Comparison of ENCODE assay signal across 8 cellular contexts in genomic region chr9:115591584-115591984, GRCh38.
DNase-seq lines count a peak whose midpoint lies in the region; ATAC-seq and TF ChIP-seq lines count a peak whose summit lies in the region.

No MANE protein-coding gene starts in this region.

- H3K9me3 ChIP-seq in Karpas-422 (ENCODE audit: low read length) (no peaks in the 10 kb centered on the region), tibial nerve (peaks cover 0 to 8% (median 0%) of the 10 kb centered on the region in 4 donors)

- H3K4me2 ChIP-seq in Karpas-422 (ENCODE audit: low read depth, low read length, poor library complexity, severe bottlenecking), result peak overlapping the region; percentile 14

- H3K27ac ChIP-seq in Karpas-422 (ENCODE audit: low read length) (no peak overlapping the region), tibial nerve (peak overlapping the region in 2 of 4 donors; percentile 68 to 76)

- no peak for ATAC-seq in HG03521 (IDR thresholded peaks at IDR 0.05; ENCODE audit: unreplicated experiment)

- no peak overlapping the region for H3K4me3 ChIP-seq in Karpas-422 (ENCODE audit: low read length)
- H3K4me3 ChIP-seq in tibial nerve, result no peak overlapping the region

- H3K27me3 ChIP-seq in Karpas-422 (ENCODE audit: low read length) (no peaks in the 10 kb centered on the region), tibial nerve (no peaks in the 10 kb centered on the region)

- H4K20me1 ChIP-seq in Karpas-422 (ENCODE audit: insufficient read depth, low read depth, low read length), result no peaks in the 10 kb centered on the region

- peak in 1 of 2 donors; percentile 20 for TF ChIP-seq POLR2A in tibial nerve (IDR thresholded peaks at IDR 0.05)

- H3K36me3 ChIP-seq in Karpas-422 (ENCODE audit: insufficient read depth, low read length) (no peaks in the 10 kb centered on the region), tibial nerve (no peaks in the 10 kb centered on the region)

- H3K9ac ChIP-seq in Karpas-422 (ENCODE audit: low read length), result no peak overlapping the region

- H3K9me2 ChIP-seq in Karpas-422 (replicated peaks; ENCODE audit: insufficient read depth, low read length), result no peaks in the 10 kb centered on the region

- TF ChIP-seq EP300 in tibial nerve (IDR thresholded peaks at IDR 0.05), result peak; percentile 46 to 80

- 0 out of 2 replicates have a peak overlapping the region, but pooled peaks have one; percentile 15 for H2AFZ ChIP-seq in Karpas-422 (ENCODE audit: low read length)

- TF ChIP-seq CTCF in GM12874 (IDR thresholded peaks at IDR 0.05; ENCODE audit: insufficient read depth, low read depth, low read length) (peak; percentile 52; the same call in 1 of the 2 replicates), tibial nerve (IDR thresholded peaks at IDR 0.05) (peak; percentile 30 to 83 (median 80))

- H3K79me2 ChIP-seq in Karpas-422 (ENCODE audit: low read length), result no peaks in the 10 kb centered on the region

- DNase-seq in Karpas-422, result peak; percentile 91
- peak; percentile 7 for DNase-seq in NOMO-1 treated with dmso at 0.1 percent for 144 hours (lab: John Stamatoyannopoulos, UW; ENCODE audit: unreplicated experiment)
- peak; percentile 47 for DNase-seq in cerebellar cortex (ENCODE audit: low spot score)
- peak; percentile 97 for DNase-seq in kidney tubule cell (ENCODE audit: low spot score)
- DNase-seq in tibial nerve (ENCODE audit: low spot score in 2 of 2), result peak; percentile 18 to 72
- DNase-seq in stimulated activated CD4-positive, alpha-beta T cell treated with anti-CD3 and anti-CD28 coated beads, Interleukin-2, amount 100 ng/mL, for 48 hours, result no peak

- peaks cover 6% of the 10 kb centered on the region for H3K4me1 ChIP-seq in Karpas-422 (ENCODE audit: low read length)
- H3K4me1 ChIP-seq in tibial nerve, result peaks cover 0 to 35% (median 5%) of the 10 kb centered on the region in 4 donors

- 11 to 39% methylated on average over 4 of the region's 4 CpGs for WGBS in tibial nerve, 2 donors

Comparison
In these comparisons a context has a peak if more than half of its experiments do, and no peak if none do; other contexts are left out.
1. DNase-seq: peak in Karpas-422 (single experiment), NOMO-1 treated with dmso at 0.1 percent for 144 hours (single experiment), cerebellar cortex (single experiment), kidney tubule cell (single experiment) and tibial nerve (2 of 2); none in stimulated activated CD4-positive, alpha-beta T cell treated with anti-CD3 and anti-CD28 coated beads, Interleukin-2, amount 100 ng/mL, for 48 hours (0 of 2).